Comparison of ENCODE assay signal across 15 cellular contexts in genomic region chr7:44286182-44286617, GRCh38. TPM values are rescaled to one million over a fixed set of nuclear protein-coding genes. Genes with fewer than 3 reads are reported as not detected.
DNase-seq lines count a peak whose midpoint lies in the region; ATAC-seq and TF ChIP-seq lines count a peak whose summit lies in the region.
"Had no signal": no experiment of that assay in that cellular context is flagged by ENCODE, and none has a peak within 500 bp of the region (broad histone marks: within the 10 kb centered on the region; RNA-seq: fewer than 3 reads in every experiment).

No MANE protein-coding gene starts in this region.

- H3K4me1 Mint-ChIP-seq in osteocyte (ENCODE audit: unreplicated experiment) = no peaks in the 10 kb centered on the region
- H3K4me1 Mint-ChIP-seq: CD8-positive, alpha-beta memory T cell; stimulated activated naive CD8-positive, alpha-beta T cell treated with anti-CD3 and anti-CD28 coated beads, Interleukin-15, amount 100 ng/mL, for 72 hours had no signal

- no peaks in the 10 kb centered on the region for H3K36me3 Mint-ChIP-seq in osteocyte (ENCODE audit: unreplicated experiment)
- H3K36me3 Mint-ChIP-seq: CD8-positive, alpha-beta memory T cell; naive thymus-derived CD4-positive, alpha-beta T cell had no signal

- H3K4me3 Mint-ChIP-seq in osteocyte (ENCODE audit: unreplicated experiment) = no peak overlapping the region
- H3K4me3 Mint-ChIP-seq: activated CD8-positive, alpha-beta T cell treated with anti-CD3 and anti-CD28 coated beads for 36 hours; CD8-positive, alpha-beta memory T cell; naive thymus-derived CD4-positive, alpha-beta T cell; stimulated activated naive CD8-positive, alpha-beta T cell treated with anti-CD3 and anti-CD28 coated beads, Interleukin-15, amount 100 ng/mL, for 72 hours had no signal

- ATAC-seq in GM19395 (IDR thresholded peaks at IDR 0.05; ENCODE audit: unreplicated experiment) = no peak
- ATAC-seq: activated CD8-positive, alpha-beta T cell treated with anti-CD3 and anti-CD28 coated beads for 36 hours; naive thymus-derived CD4-positive, alpha-beta T cell; stimulated activated naive CD8-positive, alpha-beta T cell treated with anti-CD3 and anti-CD28 coated beads, Interleukin-15, amount 100 ng/mL, for 72 hours had no signal

- H3K27ac Mint-ChIP-seq in osteocyte (ENCODE audit: unreplicated experiment) = no peak overlapping the region
- H3K27ac Mint-ChIP-seq: activated CD8-positive, alpha-beta T cell treated with anti-CD3 and anti-CD28 coated beads for 36 hours; CD8-positive, alpha-beta memory T cell; naive thymus-derived CD4-positive, alpha-beta T cell; stimulated activated naive CD8-positive, alpha-beta T cell treated with anti-CD3 and anti-CD28 coated beads, Interleukin-15, amount 100 ng/mL, for 72 hours had no signal

- no peak overlapping the region for H3K27ac ChIP-seq in coronary artery
- H3K27ac ChIP-seq: SJSA1 had no signal

- peaks cover 14% of the 10 kb centered on the region for H3K27me3 Mint-ChIP-seq in osteocyte (ENCODE audit: unreplicated experiment)

- TF ChIP-seq CTCF in coronary artery (IDR thresholded peaks at IDR 0.05) (no peak), osteocyte (IDR thresholded peaks at IDR 0.05) (no peak)

- H3K9me3 Mint-ChIP-seq in osteocyte (ENCODE audit: unreplicated experiment) = no peaks in the 10 kb centered on the region
- H3K9me3 Mint-ChIP-seq: activated CD8-positive, alpha-beta T cell treated with anti-CD3 and anti-CD28 coated beads for 36 hours; CD8-positive, alpha-beta memory T cell; naive thymus-derived CD4-positive, alpha-beta T cell; stimulated activated naive CD8-positive, alpha-beta T cell treated with anti-CD3 and anti-CD28 coated beads, Interleukin-15, amount 100 ng/mL, for 72 hours had no signal

- no peak overlapping the region for H3K4me3 ChIP-seq in coronary artery
- H3K4me3 ChIP-seq: SJSA1 had no signal

- DNase-seq in DMS 273 (lab: John Stamatoyannopoulos, UW; ENCODE audit: unreplicated experiment) (peak; percentile 93), M059J (ENCODE audit: low read depth) (peak; percentile 25), coronary artery (ENCODE audit: low spot score) (peak; percentile 55), osteocyte (ENCODE audit: extremely low spot score, unreplicated experiment) (peak; percentile 73), NCI-H82 treated with DMSO at 0.1 percent for 48 hours (lab: John Stamatoyannopoulos, UW; ENCODE audit: unreplicated experiment) (no peak), superior temporal gyrus (ENCODE audit: extremely low spot score) (no peak), cortex of kidney (lab: John Stamatoyannopoulos, UW) (no peak)
- DNase-seq: activated CD8-positive, alpha-beta T cell treated with anti-CD3 and anti-CD28 coated beads for 36 hours; amygdala; NCI-H1930 had no signal

RNA-seq across cellular contexts. Expression of gene CAMK2B, which starts 39.2 kb away (rescaled TPM):
- 0.49 TPM in 1 of 2 replicates, not detected in the other for total RNA-seq in M059J (2014; rRNA removed; shearing (Covaris generic))
- not detected in 2 replicates for total RNA-seq in osteocyte
- total RNA-seq: SJSA1 had no signal

Comparison
In these comparisons a context has a peak if more than half of its experiments do, and no peak if none do; other contexts are left out.
1. DNase-seq: peak in DMS 273 (single experiment), M059J (single experiment), coronary artery (single experiment) and osteocyte (single experiment); none in NCI-H82 treated with DMSO at 0.1 percent for 48 hours (single experiment), superior temporal gyrus (single experiment) and cortex of kidney (single experiment).